Comparison of ENCODE assay signal across 29 cellular contexts in the genomic region with DNA sequence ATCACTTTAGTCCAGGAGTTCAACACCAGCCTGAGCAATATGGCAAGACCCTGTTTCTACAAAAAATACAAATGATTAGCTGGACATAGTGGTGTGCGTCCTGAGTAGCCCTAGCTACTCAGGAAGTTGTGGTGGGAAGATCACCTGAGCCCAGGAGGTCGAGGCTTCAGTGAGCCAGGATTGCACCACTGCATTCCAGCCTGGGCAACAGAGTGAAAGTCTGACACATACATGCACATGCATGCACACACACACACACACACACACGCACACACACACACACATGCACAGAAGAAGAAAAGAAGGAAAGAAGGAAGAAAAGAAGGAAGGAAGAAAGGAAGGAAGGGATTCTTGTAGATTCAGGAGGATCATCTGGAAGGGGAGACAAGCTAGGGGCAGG.
"Had no signal": no experiment of that assay in that cellular context is flagged by ENCODE, and none has a peak within 500 bp of the region (broad histone marks: within the 10 kb centered on the region; RNA-seq: fewer than 3 reads in every experiment).

No MANE protein-coding gene starts in this region.

- H3K4me3 ChIP-seq: ascending aorta, gastrocnemius medialis, hepatocyte, pancreas, psoas muscle, suprapubic skin, tibial artery had no signal

- H3K27ac Mint-ChIP-seq: activated naive CD8-positive, alpha-beta T cell treated with anti-CD3 and anti-CD28 coated beads, Interleukin-2, amount 10 ng/mL, durations not matched to agents 7 days and 5 days; activated T-cell treated with anti-CD3 and anti-CD28 coated beads, Interleukin-2, amount 50 U/mL, for 72 hours; brain; naive thymus-derived CD4-positive, alpha-beta T cell; stimulated activated naive B cell treated with anti-CD40 and anti-IgM and Interleukin-4, amounts not matched to agents 10 μg/mL and 1 μg/mL and 100 μg/mL, for 72 hours; T-helper 2 cell treated with Interferon-gamma antibody and Interleukin-4, amounts not matched to agents 5 μg/mL and 100 μg/mL, for 36 hours had no signal

- DNase-seq: activated CD4-positive, alpha-beta T cell treated with anti-CD3 and anti-CD28 coated beads for 4 hours; activated CD4-positive, alpha-beta T cell treated with anti-CD3 and anti-CD28 coated beads, Interleukin-2, amount 50 U/mL, for 4 hours; activated CD4-positive, CD25-positive, alpha-beta regulatory T cell; activated naive CD4-positive, alpha-beta T cell treated with Interleukin-2 at 50 U/mL for 16 hours; activated naive CD8-positive, alpha-beta T cell treated with anti-CD3 and anti-CD28 coated beads, Interleukin-2, amount 10 ng/mL, durations not matched to agents 7 days and 5 days; activated T-cell treated with anti-CD3 and anti-CD28 coated beads for 4 hours; activated T-cell treated with anti-CD3 and anti-CD28 coated beads, Interleukin-2, amount 50 U/mL, for 72 hours; caudate nucleus; gastrocnemius medialis; islet precursor cell; left cardiac atrium; left ventricle myocardium superior; midbrain; naive thymus-derived CD4-positive, alpha-beta T cell; nucleus accumbens; pancreas; psoas muscle; right cardiac atrium; stimulated activated CD4-positive, alpha-beta T cell treated with anti-CD3 and anti-CD28 coated beads, Interleukin-15, amount 100 ng/mL, for 24 hours; stimulated activated CD4-positive, alpha-beta T cell treated with anti-CD3 and anti-CD28 coated beads, Interleukin-2, amount 100 ng/mL, for 24 hours; stimulated activated naive B cell treated with anti-CD40 and anti-IgM and Interleukin-4, amounts not matched to agents 10 μg/mL and 1 μg/mL and 100 μg/mL, for 72 hours; T-helper 1 cell; tibial artery had no signal

- H3K4me1 Mint-ChIP-seq: activated naive CD8-positive, alpha-beta T cell treated with anti-CD3 and anti-CD28 coated beads, Interleukin-2, amount 10 ng/mL, durations not matched to agents 7 days and 5 days; brain; naive thymus-derived CD4-positive, alpha-beta T cell; neural crest cell; stimulated activated naive B cell treated with anti-CD40 and anti-IgM and Interleukin-4, amounts not matched to agents 10 μg/mL and 1 μg/mL and 100 μg/mL, for 72 hours had no signal

- H3K9me3 ChIP-seq: ascending aorta, gastrocnemius medialis, pancreas, psoas muscle, suprapubic skin, tibial artery had no signal

- H3K36me3 ChIP-seq: ascending aorta, gastrocnemius medialis, pancreas, suprapubic skin, tibial artery had no signal

- H3K79me2 ChIP-seq: hepatocyte had no signal

- H3K9me3 Mint-ChIP-seq: activated naive CD8-positive, alpha-beta T cell treated with anti-CD3 and anti-CD28 coated beads, Interleukin-2, amount 10 ng/mL, durations not matched to agents 7 days and 5 days; brain; naive thymus-derived CD4-positive, alpha-beta T cell; neural crest cell; stimulated activated naive B cell treated with anti-CD40 and anti-IgM and Interleukin-4, amounts not matched to agents 10 μg/mL and 1 μg/mL and 100 μg/mL, for 72 hours; T-helper 2 cell treated with Interferon-gamma antibody and Interleukin-4, amounts not matched to agents 5 μg/mL and 100 μg/mL, for 36 hours had no signal

- H3K4me2 ChIP-seq: hepatocyte had no signal

- H3K27ac ChIP-seq: ascending aorta, gastrocnemius medialis, hepatocyte, pancreas, psoas muscle, suprapubic skin, tibial artery had no signal

- H3K4me3 Mint-ChIP-seq: activated naive CD8-positive, alpha-beta T cell treated with anti-CD3 and anti-CD28 coated beads, Interleukin-2, amount 10 ng/mL, durations not matched to agents 7 days and 5 days; activated T-cell treated with anti-CD3 and anti-CD28 coated beads, Interleukin-2, amount 50 U/mL, for 72 hours; brain; naive thymus-derived CD4-positive, alpha-beta T cell; neural crest cell; stimulated activated naive B cell treated with anti-CD40 and anti-IgM and Interleukin-4, amounts not matched to agents 10 μg/mL and 1 μg/mL and 100 μg/mL, for 72 hours; T-helper 2 cell treated with Interferon-gamma antibody and Interleukin-4, amounts not matched to agents 5 μg/mL and 100 μg/mL, for 36 hours had no signal

- H3K36me3 Mint-ChIP-seq: activated naive CD8-positive, alpha-beta T cell treated with anti-CD3 and anti-CD28 coated beads, Interleukin-2, amount 10 ng/mL, durations not matched to agents 7 days and 5 days; brain; naive thymus-derived CD4-positive, alpha-beta T cell; stimulated activated naive B cell treated with anti-CD40 and anti-IgM and Interleukin-4, amounts not matched to agents 10 μg/mL and 1 μg/mL and 100 μg/mL, for 72 hours had no signal

- ATAC-seq: activated T-cell treated with anti-CD3 and anti-CD28 coated beads, Interleukin-2, amount 50 U/mL, for 72 hours; gastrocnemius medialis; left cardiac atrium; left ventricle myocardium superior; naive thymus-derived CD4-positive, alpha-beta T cell; pancreas; psoas muscle; right cardiac atrium; stimulated activated naive B cell treated with anti-CD40 and anti-IgM and Interleukin-4, amounts not matched to agents 10 μg/mL and 1 μg/mL and 100 μg/mL, for 72 hours had no signal

- H3K4me1 ChIP-seq: ascending aorta, gastrocnemius medialis, psoas muscle, suprapubic skin, tibial artery had no signal

- H2AFZ ChIP-seq: hepatocyte had no signal

- H3K27me3 Mint-ChIP-seq: brain had no signal

- H3K27me3 ChIP-seq: ascending aorta, gastrocnemius medialis, hepatocyte, pancreas, suprapubic skin, tibial artery had no signal
